In the genomic region with DNA sequence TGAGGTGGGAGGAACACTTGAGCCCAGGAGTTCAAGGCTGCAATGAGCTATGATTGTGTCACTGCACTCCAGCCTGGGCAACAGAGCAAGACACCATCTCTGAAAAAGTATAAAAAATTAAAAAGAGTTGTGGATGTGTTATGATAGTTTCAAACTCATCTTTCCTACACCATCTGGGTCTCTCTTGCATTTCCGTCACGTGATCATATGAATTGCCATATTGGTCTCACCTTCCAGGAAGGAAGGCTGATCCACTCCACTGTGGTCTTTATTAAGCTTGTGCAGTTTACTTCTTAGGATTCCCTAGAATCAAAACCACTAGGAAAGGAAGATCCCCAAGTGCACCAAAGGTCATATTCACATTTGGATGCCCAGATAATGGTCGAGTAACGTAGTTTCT, we compare ENCODE assay signal across 1 cellular context.
TF ChIP-seq lines count a peak whose summit lies in the region.

No MANE protein-coding gene starts in this region.

TF ChIP-seq in K562, 482 proteins besides CTCF, POLR2A, EP300 and RAD21:
- TF ChIP-seq, protein P1, sequence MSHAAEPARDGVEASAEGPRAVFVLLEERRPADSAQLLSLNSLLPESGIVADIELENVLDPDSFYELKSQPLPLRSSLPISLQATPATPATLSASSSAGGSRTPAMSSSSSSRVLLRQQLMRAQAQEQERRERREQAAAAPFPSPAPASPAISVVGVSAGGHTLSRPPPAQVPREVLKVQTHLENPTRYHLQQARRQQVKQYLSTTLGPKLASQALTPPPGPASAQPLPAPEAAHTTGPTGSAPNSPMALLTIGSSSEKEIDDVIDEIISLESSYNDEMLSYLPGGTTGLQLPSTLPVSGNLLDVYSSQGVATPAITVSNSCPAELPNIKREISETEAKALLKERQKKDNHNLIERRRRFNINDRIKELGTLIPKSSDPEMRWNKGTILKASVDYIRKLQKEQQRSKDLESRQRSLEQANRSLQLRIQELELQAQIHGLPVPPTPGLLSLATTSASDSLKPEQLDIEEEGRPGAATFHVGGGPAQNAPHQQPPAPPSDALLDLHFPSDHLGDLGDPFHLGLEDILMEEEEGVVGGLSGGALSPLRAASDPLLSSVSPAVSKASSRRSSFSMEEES (CRISPR knock-in tag; IDR thresholded peaks at IDR 0.05): peak; percentile 76
- TF ChIP-seq, protein P2, sequence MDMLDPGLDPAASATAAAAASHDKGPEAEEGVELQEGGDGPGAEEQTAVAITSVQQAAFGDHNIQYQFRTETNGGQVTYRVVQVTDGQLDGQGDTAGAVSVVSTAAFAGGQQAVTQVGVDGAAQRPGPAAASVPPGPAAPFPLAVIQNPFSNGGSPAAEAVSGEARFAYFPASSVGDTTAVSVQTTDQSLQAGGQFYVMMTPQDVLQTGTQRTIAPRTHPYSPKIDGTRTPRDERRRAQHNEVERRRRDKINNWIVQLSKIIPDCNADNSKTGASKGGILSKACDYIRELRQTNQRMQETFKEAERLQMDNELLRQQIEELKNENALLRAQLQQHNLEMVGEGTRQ (CRISPR knock-in tag; IDR thresholded peaks at IDR 0.05): 0 out of 2 replicates have a peak, but pooled peaks have one; percentile 20
